Comparison of ENCODE assay signal across 8 cellular contexts in genomic region chr16:75244844-75245758, GRCh38. TPM values are rescaled to one million over a fixed set of nuclear protein-coding genes. Genes with fewer than 3 reads are reported as not detected.
DNase-seq lines count a peak whose midpoint lies in the region; ATAC-seq and TF ChIP-seq lines count a peak whose summit lies in the region.

No MANE protein-coding gene starts in this region.

- H3K9me3 ChIP-seq in ES-I3 (ENCODE audit: control insufficient read depth, insufficient read depth, low read length), result no peaks in the 10 kb centered on the region
- no peaks in the 10 kb centered on the region for H3K9me3 ChIP-seq in CD4-positive, alpha-beta T cell (ENCODE audit: control insufficient read depth, low read length)

- intact Hi-C loops in MCF 10A (cut with micrococcal nuclease), result loop anchor here (2.0 kb wide), 1 partner anchor 140 kb away; no protein-coding TSS in a partner anchor
- intact Hi-C loops in CD4-positive, alpha-beta T cell (cut with DNase I, micrococcal nuclease), result no loop called here

- CTCF ChIA-PET in MCF 10A (lab: Yijun Ruan, JAX), result interaction anchor here (0.6 to 3.8 kb wide), 14 partner anchors 7 to 220 kb away, joined by 3 to 22 read pairs (median 4); partner anchors contain the start of gene TMEM170A
- CTCF ChIA-PET in CD4-positive, alpha-beta T cell (lab: Charles Lee), result no interaction called here

- H3K36me3 Mint-ChIP-seq in MCF 10A (ENCODE audit: insufficient read depth, unreplicated experiment), result peaks cover 31% of the 10 kb centered on the region
- H3K36me3 Mint-ChIP-seq in CD4-positive, alpha-beta T cell (ENCODE audit: low read depth), result no peaks in the 10 kb centered on the region

- peak overlapping the region; percentile 96 for H3K27ac Mint-ChIP-seq in MCF 10A (ENCODE audit: low read depth, unreplicated experiment)
- no peak overlapping the region for H3K27ac Mint-ChIP-seq in CD4-positive, alpha-beta T cell

- peaks cover 11% of the 10 kb centered on the region for H3K36me3 ChIP-seq in ES-I3 (ENCODE audit: insufficient read depth, low read length)

- DNase-seq in HT1080 (ENCODE audit: low read depth), result peak; percentile 99
- peak; percentile 87 for DNase-seq in MCF 10A (ENCODE audit: unreplicated experiment)
- DNase-seq in iPS-NIHi7 (ENCODE audit: extremely low spot score), result peak; percentile 81
- no peak for DNase-seq in CD4-positive, alpha-beta T cell

- peak overlapping the region; percentile 28 for H3K9ac ChIP-seq in ES-I3 (ENCODE audit: low read depth, low read length)

- TF ChIP-seq CTCF in MCF 10A (IDR thresholded peaks at IDR 0.05; ENCODE audit: unreplicated experiment), result no peak
- no peak for TF ChIP-seq CTCF in CD4-positive, alpha-beta T cell (IDR thresholded peaks at IDR 0.05)

- ATAC-seq in GM19395 (IDR thresholded peaks at IDR 0.05; ENCODE audit: unreplicated experiment), result no peak
- no peak for ATAC-seq in GM18498 (IDR thresholded peaks at IDR 0.05; ENCODE audit: unreplicated experiment)
- ATAC-seq in CD4-positive, alpha-beta T cell (ENCODE audit: poor library complexity), result no peak

- no peak overlapping the region for H3K4me3 ChIP-seq in skin epidermis

- no peaks in the 10 kb centered on the region for H3K27me3 Mint-ChIP-seq in MCF 10A (ENCODE audit: insufficient read depth, unreplicated experiment)
- H3K27me3 Mint-ChIP-seq in CD4-positive, alpha-beta T cell, result peaks cover 9% of the 10 kb centered on the region

- peaks cover 65% of the 10 kb centered on the region; the same call in 1 of the 2 replicates for H3K4me1 ChIP-seq in ES-I3 (ENCODE audit: insufficient read depth, low read length)

- POLR2A ChIA-PET in MCF 10A (lab: Yijun Ruan, JAX), result interaction anchor here (0.6 to 2.2 kb wide), 15 partner anchors 10 to 193 kb away, joined by 3 to 18 read pairs (median 3); partner anchors contain the start of gene CFDP1
- POLR2A ChIA-PET in CD4-positive, alpha-beta T cell (lab: Charles Lee), result no interaction called here

- peak overlapping the region; percentile 45 for H3K4me3 Mint-ChIP-seq in MCF 10A (ENCODE audit: unreplicated experiment)
- no peak overlapping the region for H3K4me3 Mint-ChIP-seq in CD4-positive, alpha-beta T cell

- no TSS peak for BruUV-seq in MCF 10A (replicated peaks; lab: Mats Ljungman, UMichigan)

- peaks cover 37% of the 10 kb centered on the region for H3K4me1 Mint-ChIP-seq in MCF 10A (ENCODE audit: insufficient read depth, unreplicated experiment)
- no peaks in the 10 kb centered on the region for H3K4me1 Mint-ChIP-seq in CD4-positive, alpha-beta T cell (ENCODE audit: low read depth)

- no peaks in the 10 kb centered on the region for H3K9me3 Mint-ChIP-seq in MCF 10A (ENCODE audit: unreplicated experiment)
- H3K9me3 Mint-ChIP-seq in CD4-positive, alpha-beta T cell, result no peaks in the 10 kb centered on the region

- H3K27me3 ChIP-seq in CD4-positive, alpha-beta T cell (ENCODE audit: control insufficient read depth, insufficient read depth, low read length), result peaks cover 8% of the 10 kb centered on the region

- peak overlapping the region in 20 of 21 experiments; percentile 31 to 96 (median 78) for H3K27ac ChIP-seq in skin epidermis
- H3K27ac ChIP-seq in CD4-positive, alpha-beta T cell (ENCODE audit: low read depth, low read length), result no peak overlapping the region

RNA-seq across cellular contexts. Expression of gene BCAR1, which starts 6.3 kb away (rescaled TPM):
- 81.0 and 92.8 TPM in 2 replicates for total RNA-seq in HT1080 (2014; rRNA removed; shearing (Covaris generic))
- 55.0 and 60.8 TPM in 2 replicates for polyA plus RNA-seq in HT1080 (2015; cell fraction: cytosol; rRNA removed)
- polyA plus RNA-seq in HT1080 (2015; cell fraction: nucleus; rRNA removed), result 68.5 and 82.8 TPM in 2 replicates
- 58.6 and 68.1 TPM in 2 replicates for total RNA-seq in MCF 10A (2022)
- under 1 TPM; 0.08 to 0.17 TPM for total RNA-seq in CD4-positive, alpha-beta T cell

RNA-seq across cellular contexts. Expression of gene CTRB1, which starts 26.3 kb away (rescaled TPM):
- not detected in 2 replicates for total RNA-seq in HT1080 (2014; rRNA removed; shearing (Covaris generic))
- polyA plus RNA-seq in HT1080 (2015; cell fraction: cytosol; rRNA removed), result not detected in 2 replicates
- polyA plus RNA-seq in HT1080 (2015; cell fraction: nucleus; rRNA removed), result not detected in 2 replicates
- total RNA-seq in MCF 10A (2022), result not detected in 2 replicates
- total RNA-seq in CD4-positive, alpha-beta T cell, result not detected

RNA-seq across cellular contexts. Expression of gene CTRB2, which starts 38.1 kb away (rescaled TPM):
- not detected in 2 replicates for total RNA-seq in HT1080 (2014; rRNA removed; shearing (Covaris generic))
- not detected in 2 replicates for polyA plus RNA-seq in HT1080 (2015; cell fraction: cytosol; rRNA removed)
- polyA plus RNA-seq in HT1080 (2015; cell fraction: nucleus; rRNA removed), result not detected in 2 replicates
- not detected in 2 replicates for total RNA-seq in MCF 10A (2022)
- not detected for total RNA-seq in CD4-positive, alpha-beta T cell

Comparison
In these comparisons a context has a peak if more than half of its experiments do, and no peak if none do; other contexts are left out.
1. DNase-seq: peak in HT1080 (single experiment), MCF 10A (single experiment) and iPS-NIHi7 (single experiment); none in CD4-positive, alpha-beta T cell (0 of 10).
2. RNA of gene BCAR1, which starts 6.3 kb away (total RNA-seq): 81.0 to 92.8 TPM in HT1080 and 58.6 to 68.1 TPM in MCF 10A; 0.08 to 0.17 TPM in CD4-positive, alpha-beta T cell; every median in the first group is over 10 times any median in the second.